ENCODE assay signal across 10 cellular contexts in the genomic region with DNA sequence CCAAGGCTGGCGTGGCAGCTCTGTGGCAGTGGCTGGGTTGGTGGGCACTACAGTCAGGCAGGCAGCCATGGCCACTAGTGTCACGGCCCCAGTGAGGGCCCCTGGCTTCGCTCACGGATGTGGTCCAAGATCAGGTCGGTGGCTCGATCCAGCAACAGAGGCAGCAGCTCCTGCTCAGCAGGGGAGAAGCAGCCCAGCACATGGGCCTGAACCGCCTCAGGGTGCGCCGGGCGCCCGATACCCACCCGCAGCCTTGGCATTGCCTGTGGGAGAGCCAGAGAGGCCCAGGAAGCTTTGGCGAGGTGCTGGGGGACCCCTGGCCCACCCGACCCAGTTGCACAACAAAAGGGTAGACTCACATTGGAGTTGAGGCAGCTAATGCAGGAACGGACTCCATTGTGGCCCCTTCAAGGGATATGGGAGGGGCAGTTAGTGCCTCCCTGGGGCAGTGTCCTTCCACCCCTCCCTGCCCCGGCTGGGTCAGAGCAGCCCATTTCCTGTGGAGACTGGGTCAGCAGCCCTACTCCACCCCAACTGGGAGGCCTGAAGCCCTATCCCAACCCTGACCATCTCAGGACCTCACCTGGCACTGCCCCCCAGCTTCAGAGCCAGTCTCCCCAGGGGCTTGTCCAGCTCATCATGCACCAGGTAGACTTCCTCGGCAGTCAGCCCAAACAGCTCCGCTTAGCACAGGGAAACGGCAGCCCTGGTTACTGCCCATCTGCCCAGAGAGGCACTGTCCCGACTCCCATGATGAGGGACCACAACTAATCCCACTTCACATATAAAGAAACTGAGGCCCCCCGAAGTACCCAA. TPM values are rescaled to one million over a fixed set of nuclear protein-coding genes. Genes with fewer than 3 reads are reported as not detected.
DNase-seq lines count a peak whose midpoint lies in the region; ATAC-seq, FAIRE-seq and TF ChIP-seq lines count a peak whose summit lies in the region.
"Had no signal": no experiment of that assay in that cellular context is flagged by ENCODE, and none has a peak within 500 bp of the region (broad histone marks: within the 10 kb centered on the region; RNA-seq: fewer than 3 reads in every experiment).

No MANE protein-coding gene starts in this region.

- H3K9me3 Mint-ChIP-seq in CD4-positive, CD25-positive, alpha-beta regulatory T cell = peaks cover 0 to 1% (median 0%) of the 10 kb centered on the region in 7 donors

- CTCF ChIA-PET in H1 (lab: Charles Lee; ENCODE audit: partially characterized antibody) = interaction anchor here (0.6 to 3.3 kb wide), 8 partner anchors 12 to 1512 kb away, joined by 3 to 24 read pairs (median 3); partner anchors contain the start of genes CDK9 and TOR2A

- H2BK15ac ChIP-seq in H1 (ENCODE audit: low read length) = no peak overlapping the region; the same call in 1 of the 2 replicates

- H3K36me3 Mint-ChIP-seq in CD4-positive, CD25-positive, alpha-beta regulatory T cell = no peaks in the 10 kb centered on the region

- no peak overlapping the region for H2AFZ ChIP-seq in H1 (ENCODE audit: low read length)

- H3K27ac Mint-ChIP-seq in CD4-positive, CD25-positive, alpha-beta regulatory T cell = peak overlapping the region in 1 of 3 donors; percentile 11

- H4K91ac ChIP-seq in H1 (replicated peaks; ENCODE audit: insufficient read length, low read length) = no peak overlapping the region

- no peaks in the 10 kb centered on the region for H3K9me3 ChIP-seq in CD4-positive, CD25-positive, alpha-beta regulatory T cell (ENCODE audit: control insufficient read depth in 2 of 2, low read length in 2 of 2)
- H3K9me3 ChIP-seq in H1 (ENCODE audit: insufficient read depth in 2 of 2, low read depth in 1 of 2, low read length in 1 of 2) (no peaks in the 10 kb centered on the region), ovary (no peaks in the 10 kb centered on the region)

- intact Hi-C loops in ovary (cut with DNase I) = no loop called here

- no peak overlapping the region for H3K27ac ChIP-seq in CD4-positive, CD25-positive, alpha-beta regulatory T cell (ENCODE audit: insufficient read depth, low read length, poor library complexity, severe bottlenecking)
- H3K27ac ChIP-seq in H1 (ENCODE audit: low read depth, low read length) = no peak overlapping the region
- no peak overlapping the region for H3K27ac ChIP-seq in ovary

- TF ChIP-seq POLR2A in H1 (IDR thresholded peaks at IDR 0.05; ENCODE audit: control extremely low read depth in 1 of 2, low read depth in 2 of 2, low read length in 2 of 2) (no peak), ovary (IDR thresholded peaks at IDR 0.05) (no peak)

- peak overlapping the region; percentile 75; the same call in 1 of the 2 replicates for H2AK5ac ChIP-seq in H1 (ENCODE audit: low read depth, low read length)

- H3K27me3 ChIP-seq in CD4-positive, CD25-positive, alpha-beta regulatory T cell (ENCODE audit: control insufficient read depth, insufficient read depth, low read length) = no peaks in the 10 kb centered on the region
- H3K27me3 ChIP-seq in H1 (replicated peaks in 1 of 4; ENCODE audit: control insufficient read depth in 3 of 4, extremely low read depth in 1 of 4, insufficient read depth in 3 of 4, low read length in 3 of 4) (0 out of 7 replicates have a peak, but pooled peaks cover 0 to 2% (median 0%) of the 10 kb centered on the region in 4 experiments), ovary (no peaks in the 10 kb centered on the region)

- peaks cover 0 to 3% of the 10 kb centered on the region in 2 experiments for H4K20me1 ChIP-seq in H1 (replicated peaks in 1 of 2; ENCODE audit: control insufficient read depth in 1 of 2, insufficient read depth in 2 of 2, low read length in 2 of 2)

- no peak overlapping the region for H2BK120ac ChIP-seq in H1 (replicated peaks; ENCODE audit: low read depth, low read length)

- H3K79me1 ChIP-seq in H1 (ENCODE audit: low read depth, low read length) = no peaks in the 10 kb centered on the region; the same call in 1 of the 2 replicates

- peaks cover 10% of the 10 kb centered on the region; the same call in 1 of the 2 replicates for H3K23me2 ChIP-seq in H1 (ENCODE audit: low read depth, low read length)

- no peak overlapping the region for H2BK5ac ChIP-seq in H1 (ENCODE audit: low read depth, low read length)

- POLR2A ChIA-PET in H1 (lab: Charles Lee; ENCODE audit: partially characterized antibody) = interaction anchor here (0.8 to 2.7 kb wide), 5 partner anchors 8 to 263 kb away, joined by 3 to 17 read pairs (median 7); partner anchors contain the start of genes CFAP157, LRSAM1 and RPL12

- H3K36me3 ChIP-seq in CD4-positive, CD25-positive, alpha-beta regulatory T cell (ENCODE audit: control insufficient read depth, insufficient read depth, low read length) = no peaks in the 10 kb centered on the region
- no peaks in the 10 kb centered on the region for H3K36me3 ChIP-seq in H1 (ENCODE audit: control insufficient read depth in 2 of 4, insufficient read depth in 4 of 4, low read length in 3 of 4)
- no peaks in the 10 kb centered on the region for H3K36me3 ChIP-seq in ovary

- H3K23ac ChIP-seq in H1 (ENCODE audit: insufficient read length) = no peak overlapping the region

- H3K79me2 ChIP-seq in H1 (ENCODE audit: control insufficient read depth in 1 of 2, insufficient read depth in 2 of 2, low read length in 2 of 2) = no peaks in the 10 kb centered on the region

- WGBS in H1 (ENCODE audit: extremely low coverage in 1 of 2, insufficient coverage in 1 of 2, insufficient read length in 1 of 2, insufficient replicate concordance in 2 of 2, low coverage in 1 of 2, low lambda C conversion rate in 2 of 2, missing lambda C conversion rate in 1 of 2), 2 experiments = 82% methylated on average over 20 of the region's 21 CpGs; no CpG with 5 or more reads in 1 of the 2 experiments
- WGBS in ovary, 3 donors = 67 to 73% (median 71%) methylated on average over 18 to 21 of the region's 21 CpGs

- no peak overlapping the region for H3K9ac ChIP-seq in H1 (replicated peaks in 1 of 4; ENCODE audit: extremely low read depth in 1 of 4, low read depth in 3 of 4, low read length in 3 of 4)

- H3K4me1 Mint-ChIP-seq in CD4-positive, CD25-positive, alpha-beta regulatory T cell = peaks cover 0 to 42% (median 12%) of the 10 kb centered on the region in 4 donors

- peaks cover 7% of the 10 kb centered on the region for H3K27me3 Mint-ChIP-seq in CD4-positive, CD25-positive, alpha-beta regulatory T cell

- H3K4me1 ChIP-seq in CD4-positive, CD25-positive, alpha-beta regulatory T cell (ENCODE audit: control insufficient read depth, insufficient read depth, low read length, poor library complexity, severe bottlenecking) = peaks cover 19% of the 10 kb centered on the region
- H3K4me1 ChIP-seq in H1 (replicated peaks in 1 of 4; ENCODE audit: control insufficient read depth in 3 of 4, insufficient read depth in 4 of 4, low read length in 3 of 4) (peaks cover 0 to 28% (median 20%) of the 10 kb centered on the region in 4 experiments; a peak in 6 of 7 replicates), ovary (ENCODE audit: insufficient read depth) (peaks cover 8% of the 10 kb centered on the region)

- no peak for TF ChIP-seq EP300 in H1 (IDR thresholded peaks at IDR 0.05; ENCODE audit: borderline replicate concordance in 1 of 2, low read depth in 2 of 2, low read length in 2 of 2)
- no peak for TF ChIP-seq EP300 in ovary (IDR thresholded peaks at IDR 0.05)

- H4K8ac ChIP-seq in H1 (ENCODE audit: extremely low read depth, insufficient read depth, low read length) = peak overlapping the region; percentile 11; the same call in 1 of the 2 replicates

- no peak overlapping the region for H3K4ac ChIP-seq in H1 (replicated peaks; ENCODE audit: insufficient read length, low read depth, low read length)

- H2BK12ac ChIP-seq in H1 (ENCODE audit: low read depth, low read length) = no peak overlapping the region

- no peak overlapping the region for H3K18ac ChIP-seq in H1 (ENCODE audit: extremely low read depth, low read length)

- no peak for TF ChIP-seq RAD21 in H1 (IDR thresholded peaks at IDR 0.05 in 1 of 2, conservative IDR thresholded peaks at IDR 0.05 in 1 of 2; ENCODE audit: low read depth in 2 of 2, low read length in 2 of 2)

- no peak for FAIRE-seq in H1 (lab: Jason Lieb, UNC)

- H3K4me2 ChIP-seq in H1 (ENCODE audit: insufficient read depth in 1 of 2, low read depth in 2 of 2, low read length in 2 of 2) = peak overlapping the region; percentile 59 to 66

- TF ChIP-seq CTCF in H1 (IDR thresholded peaks at IDR 0.05; ENCODE audit: control extremely low read depth in 1 of 3, insufficient read depth in 1 of 3, low read depth in 1 of 3, low read length in 3 of 3) (no peak), ovary (IDR thresholded peaks at IDR 0.05) (no peak)

- DNase-seq in CD4-positive, CD25-positive, alpha-beta regulatory T cell = no peak
- DNase-seq in NCI-H69 (lab: John Stamatoyannopoulos, UW) (peak; percentile 46), H1 (ENCODE audit: low read depth in 1 of 2, low spot score in 2 of 2) (no peak), ovary (no peak), GDM1 (lab: John Stamatoyannopoulos, UW) (no peak), superior temporal gyrus (ENCODE audit: extremely low spot score) (no peak)
- DNase-seq in activated CD4-positive, alpha-beta T cell treated with anti-CD3 and anti-CD28 coated beads for 1 hour = no peak
- DNase-seq: NCI-H1092, retina had no signal

- H3K4me3 Mint-ChIP-seq in CD4-positive, CD25-positive, alpha-beta regulatory T cell = peak overlapping the region; percentile 81 to 88 (median 83)

- H2BK20ac ChIP-seq in H1 (ENCODE audit: low read length) = no peak overlapping the region

- H4K5ac ChIP-seq in H1 (ENCODE audit: insufficient read length, low read depth, low read length) = no peak overlapping the region

- no peak overlapping the region for H3K14ac ChIP-seq in H1 (ENCODE audit: insufficient read length)

- ATAC-seq in CD4-positive, CD25-positive, alpha-beta regulatory T cell (ENCODE audit: low read depth in 2 of 2) = no peak
- no peak for ATAC-seq in HG03378 (IDR thresholded peaks at IDR 0.05; ENCODE audit: unreplicated experiment)

- H3K56ac ChIP-seq in H1 (replicated peaks; ENCODE audit: insufficient read length, low read depth, low read length) = no peak overlapping the region

- H3K4me3 ChIP-seq in CD4-positive, CD25-positive, alpha-beta regulatory T cell (ENCODE audit: low read depth, low read length) = no peak overlapping the region
- H3K4me3 ChIP-seq in H1 (ENCODE audit: extremely low read depth in 1 of 4, insufficient read depth in 2 of 4, low read depth in 3 of 4, low read length in 4 of 4) = peak overlapping the region in 3 of 4 experiments; percentile 22 to 64 (median 48); a peak in 4 of 8 replicates
- peak overlapping the region; percentile 77 for H3K4me3 ChIP-seq in ovary

RNA-seq across cellular contexts. Expression of gene PTRH1, which starts 1.2 kb away (rescaled TPM):
- total RNA-seq in CD4-positive, CD25-positive, alpha-beta regulatory T cell = 9.3 TPM
- 10 to 100 TPM; 25.8 to 36.5 (median 28.1) TPM for polyA plus RNA-seq in CD4-positive, CD25-positive, alpha-beta regulatory T cell
- 11.1 and 11.2 TPM in 2 replicates for total RNA-seq in H1 (2021; fragmentation: NEBNext Ultra II Directional; extraction: Animal tissue kit (Norgen Biotek cat#: 25700))
- 19.8 and 26.4 TPM in 2 replicates for polyA plus RNA-seq in H1 (2011; rRNA removed)
- 19.3 TPM for polyA plus RNA-seq in H1 (2011; cell fraction: cytosol; rRNA removed)
- polyA plus RNA-seq in H1 (2011; cell fraction: nucleus; rRNA removed) = 15.4 TPM
- polyA plus RNA-seq in H1 (2012, experiment 1 of 2) = 4.3 to 12.8 TPM (median 10.2 TPM) in 4 replicates
- polyA plus RNA-seq in H1 (2012, experiment 2 of 2) = 9.6 TPM
- polyA plus RNA-seq in H1 (2013, experiment 1 of 2) = 5.9 TPM
- 6.8 TPM for polyA plus RNA-seq in H1 (2013, experiment 2 of 2)
- 1.8 and 3.4 TPM in 2 replicates for polyA minus RNA-seq in H1 (2011; rRNA and poly(A)+ RNA removed)
- polyA minus RNA-seq in H1 (2011; cell fraction: cytosol; rRNA and poly(A)+ RNA removed) = 7.9 TPM
- 8.3 TPM for polyA minus RNA-seq in H1 (2011; cell fraction: nucleus; rRNA and poly(A)+ RNA removed)
- 10 to 100 TPM in 5 of 7 donors, 1 to 10 TPM in 2; 5.7 to 27.7 (median 11.1) TPM for total RNA-seq in ovary
- polyA plus RNA-seq in ovary = 10 to 100 TPM in 1 of 2 donors, 1 to 10 TPM in 1; 1.0 to 12.9 TPM

RNA-seq across cellular contexts. Expression of gene TTC16, which starts 1.7 kb away (rescaled TPM):
- 1.7 TPM for total RNA-seq in CD4-positive, CD25-positive, alpha-beta regulatory T cell
- under 1 TPM in 2 of 4 donors, not detected in 2; 0.28 to 0.38 TPM for polyA plus RNA-seq in CD4-positive, CD25-positive, alpha-beta regulatory T cell
- total RNA-seq in H1 (2021; fragmentation: NEBNext Ultra II Directional; extraction: Animal tissue kit (Norgen Biotek cat#: 25700)) = not detected in 2 replicates
- polyA plus RNA-seq in H1 (2011; rRNA removed) (0.03 TPM in 2 replicates), ovary (under 1 TPM; 0.06 to 0.08 TPM)
- 0.03 TPM for polyA plus RNA-seq in H1 (2011; cell fraction: cytosol; rRNA removed)
- polyA plus RNA-seq in H1 (2011; cell fraction: nucleus; rRNA removed) = 0.11 TPM
- polyA plus RNA-seq in H1 (2012, experiment 1 of 2) = 0.08 TPM in 2 of 4 replicates, not detected in the others
- not detected for polyA plus RNA-seq in H1 (2012, experiment 2 of 2)
- 0.02 TPM for polyA plus RNA-seq in H1 (2013, experiment 1 of 2)
- 0.02 TPM for polyA plus RNA-seq in H1 (2013, experiment 2 of 2)
- polyA minus RNA-seq in H1 (2011; rRNA and poly(A)+ RNA removed) = 0.06 TPM in 1 of 2 replicates, not detected in the other
- not detected for polyA minus RNA-seq in H1 (2011; cell fraction: cytosol; rRNA and poly(A)+ RNA removed)
- polyA minus RNA-seq in H1 (2011; cell fraction: nucleus; rRNA and poly(A)+ RNA removed) = not detected
- total RNA-seq in ovary = 1 to 10 TPM in 1 of 7 donors, under 1 TPM in 3, not detected in 3; under 0.01 to 5.9 (median 0.34) TPM

RNA-seq across cellular contexts. Expression of gene CFAP157, which starts 7.4 kb away (rescaled TPM):
- not detected for total RNA-seq in CD4-positive, CD25-positive, alpha-beta regulatory T cell
- polyA plus RNA-seq in CD4-positive, CD25-positive, alpha-beta regulatory T cell = under 1 TPM; 0.20 to 0.57 (median 0.26) TPM
- not detected in 2 replicates for total RNA-seq in H1 (2021; fragmentation: NEBNext Ultra II Directional; extraction: Animal tissue kit (Norgen Biotek cat#: 25700))
- polyA plus RNA-seq in H1 (2011; rRNA removed) = 0.05 TPM in 1 of 2 replicates, not detected in the other
- 0.03 TPM for polyA plus RNA-seq in H1 (2011; cell fraction: cytosol; rRNA removed)
- polyA plus RNA-seq in H1 (2011; cell fraction: nucleus; rRNA removed) = 0.17 TPM
- polyA plus RNA-seq in H1 (2012, experiment 1 of 2) = 1.1 to 1.8 TPM (median 1.4 TPM) in 4 replicates
- 0.62 TPM for polyA plus RNA-seq in H1 (2012, experiment 2 of 2)
- 0.06 TPM for polyA plus RNA-seq in H1 (2013, experiment 1 of 2)
- 0.02 TPM for polyA plus RNA-seq in H1 (2013, experiment 2 of 2)
- polyA minus RNA-seq in H1 (2011; rRNA and poly(A)+ RNA removed) = 0.06 TPM in 1 of 2 replicates, not detected in the other
- not detected for polyA minus RNA-seq in H1 (2011; cell fraction: cytosol; rRNA and poly(A)+ RNA removed)
- not detected for polyA minus RNA-seq in H1 (2011; cell fraction: nucleus; rRNA and poly(A)+ RNA removed)
- total RNA-seq in ovary = 10 to 100 TPM in 1 of 7 donors, 1 to 10 TPM in 4, under 1 TPM in 2; 0.63 to 99.0 (median 4.2) TPM
- under 1 TPM; 0.22 to 0.53 TPM for polyA plus RNA-seq in ovary

RNA-seq across cellular contexts. Expression of gene TOR2A, which starts 20.9 kb away (rescaled TPM):
- 11.9 TPM for total RNA-seq in CD4-positive, CD25-positive, alpha-beta regulatory T cell
- 10 to 100 TPM; 20.1 to 30.2 (median 24.8) TPM for polyA plus RNA-seq in CD4-positive, CD25-positive, alpha-beta regulatory T cell
- total RNA-seq in H1 (2021; fragmentation: NEBNext Ultra II Directional; extraction: Animal tissue kit (Norgen Biotek cat#: 25700)) = 18.4 and 18.7 TPM in 2 replicates
- polyA plus RNA-seq in H1 (2011; rRNA removed) = 24.9 and 34.2 TPM in 2 replicates
- 18.8 TPM for polyA plus RNA-seq in H1 (2011; cell fraction: cytosol; rRNA removed)
- polyA plus RNA-seq in H1 (2011; cell fraction: nucleus; rRNA removed) = 24.8 TPM
- 10.1 to 23.2 TPM (median 21.4 TPM) in 4 replicates for polyA plus RNA-seq in H1 (2012, experiment 1 of 2)
- polyA plus RNA-seq in H1 (2012, experiment 2 of 2) = 18.1 TPM
- polyA plus RNA-seq in H1 (2013, experiment 1 of 2) = 18.7 TPM
- 21.8 TPM for polyA plus RNA-seq in H1 (2013, experiment 2 of 2)
- polyA minus RNA-seq in H1 (2011; rRNA and poly(A)+ RNA removed) = 4.3 and 4.4 TPM in 2 replicates
- polyA minus RNA-seq in H1 (2011; cell fraction: cytosol; rRNA and poly(A)+ RNA removed) = 11.2 TPM
- polyA minus RNA-seq in H1 (2011; cell fraction: nucleus; rRNA and poly(A)+ RNA removed) = 9.3 TPM
- total RNA-seq in ovary = 10 to 100 TPM in 3 of 7 donors, 1 to 10 TPM in 4; 8.8 to 12.2 (median 9.9) TPM
- 10 to 100 TPM in 1 of 2 donors, 1 to 10 TPM in 1; 2.8 to 12.6 TPM for polyA plus RNA-seq in ovary
